14 cellular contexts compared by ENCODE assay signal in the genomic region with DNA sequence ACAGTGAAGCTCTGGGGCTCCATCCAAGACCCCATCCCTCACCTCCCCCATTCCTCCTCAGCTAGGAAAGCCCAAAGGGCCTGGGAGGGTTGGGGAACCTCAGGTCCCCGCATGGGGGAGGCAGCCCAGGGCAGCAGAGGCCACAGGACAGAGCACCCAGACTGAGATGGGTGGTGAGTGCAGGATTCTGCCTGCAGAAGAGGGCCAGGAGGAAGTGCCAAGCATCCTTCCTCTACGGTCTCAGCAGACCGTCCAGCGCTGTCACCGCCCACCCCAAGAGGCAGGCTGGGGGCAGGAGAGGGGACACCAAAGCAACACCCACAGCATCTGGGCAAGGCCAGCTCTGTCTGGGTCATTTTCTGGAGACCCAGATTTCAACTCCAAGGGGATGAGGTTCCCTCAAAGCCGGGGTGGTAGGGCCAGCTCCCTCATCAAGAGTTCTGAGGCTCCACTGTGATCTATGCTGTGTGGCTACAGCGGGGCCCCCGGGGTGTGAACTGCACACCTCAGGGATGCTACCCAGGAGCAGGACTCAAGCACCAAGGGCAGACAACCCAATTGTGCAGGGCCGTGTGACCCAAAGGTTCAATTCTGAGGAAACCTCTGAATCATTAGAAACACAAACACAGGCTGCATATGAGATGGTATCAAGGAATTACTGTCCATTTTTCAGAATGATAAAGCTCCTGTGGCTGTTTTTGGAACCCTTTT. TPM values are rescaled to one million over a fixed set of nuclear protein-coding genes. Genes with fewer than 3 reads are reported as not detected.
DNase-seq lines count a peak whose midpoint lies in the region; ATAC-seq and TF ChIP-seq lines count a peak whose summit lies in the region.
"Had no signal": no experiment of that assay in that cellular context is flagged by ENCODE, and none has a peak within 500 bp of the region (broad histone marks: within the 10 kb centered on the region; RNA-seq: fewer than 3 reads in every experiment).

No MANE protein-coding gene starts in this region.

- H3K9me3 Mint-ChIP-seq in activated T-cell treated with anti-CD3 and anti-CD28 coated beads, Interleukin-2, amount 50 U/mL, for 24 hours: no peaks in the 10 kb centered on the region
- H3K9me3 Mint-ChIP-seq: activated T-helper 2 cell treated with anti-CD3 and anti-CD28 coated beads, Interferon-gamma antibody, Interleukin-2, Interleukin-4, amounts not matched to agents 10 μg/mL and 5 μg/mL and 100 μg/mL, durations not matched to agents 14 hours and 24 hours and 36 hours had no signal

- in situ Hi-C loops in gastrocnemius medialis (cut with MboI; ENCODE audit: low sequenced_read_pairs in 4 of 4): no loop called here

- H3K9ac ChIP-seq in mesenchymal stem cell (ENCODE audit: low read length): no peak overlapping the region
- H3K9ac ChIP-seq: KMS-11 had no signal

- no peaks in the 10 kb centered on the region for H3K36me3 ChIP-seq in left ventricle myocardium inferior
- no peaks in the 10 kb centered on the region for H3K36me3 ChIP-seq in gastrocnemius medialis
- H3K36me3 ChIP-seq in mesenchymal stem cell (ENCODE audit: control insufficient read depth in 1 of 2, insufficient read depth in 2 of 2, low read depth in 1 of 2, low read length in 2 of 2): no peaks in the 10 kb centered on the region
- H3K36me3 ChIP-seq: HAP-1, neutrophil had no signal

- H3K27ac ChIP-seq in left ventricle myocardium inferior (replicated peaks) (peak overlapping the region; percentile 27), gastrocnemius medialis (peak overlapping the region; percentile 70 to 84 (median 76)), mesenchymal stem cell (ENCODE audit: low read length, poor library complexity, severe bottlenecking) (no peak overlapping the region)
- H3K27ac ChIP-seq: KMS-11, neutrophil had no signal

- no peak overlapping the region for H3K14ac ChIP-seq in mesenchymal stem cell (ENCODE audit: low read length in 2 of 2)

- no peak overlapping the region for H3K4me3 Mint-ChIP-seq in activated T-cell treated with anti-CD3 and anti-CD28 coated beads, Interleukin-2, amount 50 U/mL, for 24 hours

- peak; percentile 21 for DNase-seq in activated T-cell treated with anti-CD3 and anti-CD28 coated beads, Interleukin-2, amount 50 U/mL, for 24 hours
- no peak for DNase-seq in activated T-cell treated with anti-CD3 and anti-CD28 coated beads, Interleukin-2, amount 50 U/mL, for 1 hour
- DNase-seq in activated CD8-positive, alpha-beta memory T cell treated with anti-CD3 and anti-CD28 coated beads, Interleukin-2, amount 50 U/mL, for 48 hours: peak; percentile 46
- DNase-seq in left ventricle myocardium inferior: peak; percentile 8
- peak; percentile 1 to 11 for DNase-seq in gastrocnemius medialis
- no peak for DNase-seq in mesenchymal stem cell
- DNase-seq in SHP77 (lab: John Stamatoyannopoulos, UW): no peak
- no peak for DNase-seq in D341Med (ENCODE audit: low spot score)
- DNase-seq: ACHN, NCI-H1436 had no signal

- H3K4me3 ChIP-seq in left ventricle myocardium inferior (no peak overlapping the region), gastrocnemius medialis (no peak overlapping the region), mesenchymal stem cell (ENCODE audit: insufficient read depth in 1 of 2, low read depth in 1 of 2, low read length in 2 of 2) (no peak overlapping the region)
- H3K4me3 ChIP-seq: HAP-1 had no signal

- H3K79me1 ChIP-seq in mesenchymal stem cell (replicated peaks; ENCODE audit: low read length, poor library complexity, severe bottlenecking): no peaks in the 10 kb centered on the region

- H3K4me1 ChIP-seq in left ventricle myocardium inferior (peaks cover 88% of the 10 kb centered on the region), gastrocnemius medialis (peaks cover 67 to 70% of the 10 kb centered on the region in 2 donors), mesenchymal stem cell (ENCODE audit: control insufficient read depth, insufficient read depth, low read depth, low read length) (peaks cover 10% of the 10 kb centered on the region)
- H3K4me1 ChIP-seq: HAP-1 had no signal

- 84% methylated on average over 9 of the region's 9 CpGs for WGBS in mesenchymal stem cell

- no peak for ATAC-seq in gastrocnemius medialis

- no peak overlapping the region for H2BK120ac ChIP-seq in mesenchymal stem cell (ENCODE audit: low read depth, low read length)

- intact Hi-C loops in left ventricle myocardium inferior (cut with micrococcal nuclease) (no loop called here), gastrocnemius medialis (cut with DNase I; ENCODE audit: low total_unique reads) (no loop called here)

- TF ChIP-seq POLR2A in gastrocnemius medialis (IDR thresholded peaks at IDR 0.05): no peak

- H2AK5ac ChIP-seq in mesenchymal stem cell (ENCODE audit: low read length, severe bottlenecking): no peak overlapping the region

- H4K91ac ChIP-seq in mesenchymal stem cell (ENCODE audit: low read length): no peak overlapping the region

- H4K8ac ChIP-seq in mesenchymal stem cell (ENCODE audit: low read length): no peak overlapping the region

- no peaks in the 10 kb centered on the region for H3K9me3 ChIP-seq in left ventricle myocardium inferior (replicated peaks)
- no peaks in the 10 kb centered on the region for H3K9me3 ChIP-seq in gastrocnemius medialis
- H3K9me3 ChIP-seq in mesenchymal stem cell (ENCODE audit: control insufficient read depth, low read length): no peaks in the 10 kb centered on the region
- H3K9me3 ChIP-seq: HAP-1, neutrophil had no signal

- no peak overlapping the region for H3K23ac ChIP-seq in mesenchymal stem cell (ENCODE audit: low read length in 2 of 2)

- no peak overlapping the region for H2BK5ac ChIP-seq in mesenchymal stem cell (ENCODE audit: low read depth, low read length, poor library complexity, severe bottlenecking)

- no peak overlapping the region for H3K4ac ChIP-seq in mesenchymal stem cell (ENCODE audit: low read depth in 1 of 2, low read length in 2 of 2)

- no peak overlapping the region for H2BK15ac ChIP-seq in mesenchymal stem cell (ENCODE audit: low read depth, poor library complexity, severe bottlenecking)

- H2BK12ac ChIP-seq in mesenchymal stem cell (ENCODE audit: low read length in 2 of 2): no peak overlapping the region

- H3K27ac Mint-ChIP-seq in activated T-cell treated with anti-CD3 and anti-CD28 coated beads, Interleukin-2, amount 50 U/mL, for 24 hours: no peak overlapping the region
- H3K27ac Mint-ChIP-seq: activated T-helper 2 cell treated with anti-CD3 and anti-CD28 coated beads, Interferon-gamma antibody, Interleukin-2, Interleukin-4, amounts not matched to agents 10 μg/mL and 5 μg/mL and 100 μg/mL, durations not matched to agents 14 hours and 24 hours and 36 hours had no signal

- H3K27me3 ChIP-seq in left ventricle myocardium inferior (ENCODE audit: low read depth) (no peaks in the 10 kb centered on the region), gastrocnemius medialis (no peaks in the 10 kb centered on the region), mesenchymal stem cell (ENCODE audit: control insufficient read depth in 1 of 2, insufficient read depth in 1 of 2, low read length in 2 of 2) (peaks cover 11 to 37% of the 10 kb centered on the region in 2 experiments)

- no peak overlapping the region for H3K4me2 ChIP-seq in mesenchymal stem cell (ENCODE audit: low read length, poor library complexity, severe bottlenecking)
- H3K4me2 ChIP-seq: KMS-11 had no signal

- no peaks in the 10 kb centered on the region for H3K36me3 Mint-ChIP-seq in activated T-cell treated with anti-CD3 and anti-CD28 coated beads, Interleukin-2, amount 50 U/mL, for 24 hours (ENCODE audit: low read depth)

- no peak overlapping the region for H2AFZ ChIP-seq in mesenchymal stem cell (ENCODE audit: low read depth, low read length)

- TF ChIP-seq CTCF in left ventricle myocardium inferior (IDR thresholded peaks at IDR 0.05; ENCODE audit: borderline replicate concordance) (no peak), gastrocnemius medialis (IDR thresholded peaks at IDR 0.05 in 4 of 5, conservative IDR thresholded peaks at IDR 0.05 in 1 of 5) (no peak)

- no peaks in the 10 kb centered on the region for H3K27me3 Mint-ChIP-seq in activated T-cell treated with anti-CD3 and anti-CD28 coated beads, Interleukin-2, amount 50 U/mL, for 24 hours

- H3K4me1 Mint-ChIP-seq in activated T-cell treated with anti-CD3 and anti-CD28 coated beads, Interleukin-2, amount 50 U/mL, for 24 hours (ENCODE audit: low read depth): no peaks in the 10 kb centered on the region

- no peak overlapping the region for H3K18ac ChIP-seq in mesenchymal stem cell (ENCODE audit: low read depth in 1 of 2, low read length in 2 of 2)

RNA-seq across cellular contexts. Expression of a gene that starts 46.8 kb away (rescaled TPM):
- total RNA-seq in left ventricle myocardium inferior: 98.0 TPM
- 10 to 100 TPM; 35.3 to 64.8 (median 46.0) TPM for total RNA-seq in gastrocnemius medialis
- 0.04 TPM for polyA plus RNA-seq in mesenchymal stem cell (2013, experiment 1 of 2)
- polyA plus RNA-seq in mesenchymal stem cell (2013, experiment 2 of 2): 0.12 TPM

Comparison
In these comparisons a context has a peak if more than half of its experiments do, and no peak if none do; other contexts are left out.
1. DNase-seq: peak in activated T-cell treated with anti-CD3 and anti-CD28 coated beads, Interleukin-2, amount 50 U/mL, for 24 hours (single experiment), activated CD8-positive, alpha-beta memory T cell treated with anti-CD3 and anti-CD28 coated beads, Interleukin-2, amount 50 U/mL, for 48 hours (single experiment), left ventricle myocardium inferior (single experiment) and gastrocnemius medialis (2 of 2); none in activated T-cell treated with anti-CD3 and anti-CD28 coated beads, Interleukin-2, amount 50 U/mL, for 1 hour (single experiment), mesenchymal stem cell (single experiment), SHP77 (0 of 2) and D341Med (single experiment).